1 cellular context compared by ENCODE assay signal in genomic region chr6:158648682-158649131, GRCh38.
TF ChIP-seq lines count a peak whose summit lies in the region.

No MANE protein-coding gene starts in this region.

TF ChIP-seq in IMR-90, 13 proteins besides CTCF, POLR2A, EP300 and RAD21 (continued from another document):
- TF ChIP-seq ELK1 (IDR thresholded peaks at IDR 0.05; ENCODE audit: borderline replicate concordance, low read depth, low read length) (no peak), RFX5 (IDR thresholded peaks at IDR 0.05; ENCODE audit: low read depth, low read length) (no peak), MAZ (IDR thresholded peaks at IDR 0.05; ENCODE audit: borderline replicate concordance, low read depth, low read length) (no peak), SMC3 (IDR thresholded peaks at IDR 0.05; ENCODE audit: low read depth, low read length) (no peak), BHLHE40 (IDR thresholded peaks at IDR 0.05; ENCODE audit: low read depth, low read length) (peak; percentile 72), CEBPB (IDR thresholded peaks at IDR 0.05; ENCODE audit: low read depth, low read length) (peak; percentile 77)
